Comparison of ENCODE assay signal across 19 cellular contexts in genomic region chr7:132028144-132028920, GRCh38.
DNase-seq lines count a peak whose midpoint lies in the region; ATAC-seq and TF ChIP-seq lines count a peak whose summit lies in the region.
"Had no signal": no experiment of that assay in that cellular context is flagged by ENCODE, and none has a peak within 500 bp of the region (broad histone marks: within the 10 kb centered on the region; RNA-seq: fewer than 3 reads in every experiment).

No MANE protein-coding gene starts in this region.

- TF ChIP-seq CTCF in MCF 10A (IDR thresholded peaks at IDR 0.05; ENCODE audit: unreplicated experiment) (no peak), breast epithelium (IDR thresholded peaks at IDR 0.05) (no peak)
- no peak for TF ChIP-seq CTCF in activated CD8-positive, alpha-beta T cell treated with anti-CD3 and anti-CD28 coated beads for 36 hours (IDR thresholded peaks at IDR 0.05)

- no peak overlapping the region for H3K4me3 Mint-ChIP-seq in MCF 10A (ENCODE audit: unreplicated experiment)
- no peak overlapping the region for H3K4me3 Mint-ChIP-seq in activated CD8-positive, alpha-beta T cell treated with anti-CD3 and anti-CD28 coated beads for 36 hours
- no peak overlapping the region for H3K4me3 Mint-ChIP-seq in activated T-cell treated with anti-CD3 and anti-CD28 coated beads, Interleukin-2, amount 50 U/mL, for 4 hours

- no peaks in the 10 kb centered on the region for H3K9me3 Mint-ChIP-seq in MCF 10A (ENCODE audit: unreplicated experiment)
- H3K9me3 Mint-ChIP-seq in activated CD8-positive, alpha-beta T cell treated with anti-CD3 and anti-CD28 coated beads for 36 hours = no peaks in the 10 kb centered on the region
- H3K9me3 Mint-ChIP-seq in activated T-cell treated with anti-CD3 and anti-CD28 coated beads, Interleukin-2, amount 50 U/mL, for 4 hours = peaks cover 8% of the 10 kb centered on the region

- H3K4me3 ChIP-seq in breast epithelium = no peak overlapping the region
- H3K4me3 ChIP-seq: MG63 had no signal

- DNase-seq in MCF 10A (ENCODE audit: unreplicated experiment) (peak; percentile 60), breast epithelium (ENCODE audit: low spot score in 2 of 2) (no peak), RPMI7951 (ENCODE audit: low read depth) (peak; percentile 11), epithelial cell of prostate (ENCODE audit: low read depth, low spot score) (peak; percentile 34)
- no peak for DNase-seq in activated naive CD4-positive, alpha-beta T cell (lab: John Stamatoyannopoulos, UW)
- DNase-seq in activated CD8-positive, alpha-beta T cell treated with anti-CD3 and anti-CD28 coated beads for 36 hours = no peak
- no peak for DNase-seq in activated T-cell treated with anti-CD3 and anti-CD28 coated beads, Interleukin-2, amount 50 U/mL, for 4 hours
- DNase-seq: 8988T, COR-L47, DMS 273 treated with DMSO at 0.1 percent for 48 hours, GOT3, IMR-90, MG63, NCI-H1092, NCI-H1436 treated with DMSO at 0.1 percent for 48 hours, NCI-H2029, NCI-H345, NCI-H524 treated with DMSO at 0.1 percent for 48 hours had no signal

- H3K27me3 Mint-ChIP-seq in MCF 10A (ENCODE audit: insufficient read depth, unreplicated experiment) = no peaks in the 10 kb centered on the region
- no peaks in the 10 kb centered on the region for H3K27me3 Mint-ChIP-seq in activated CD8-positive, alpha-beta T cell treated with anti-CD3 and anti-CD28 coated beads for 36 hours
- no peaks in the 10 kb centered on the region for H3K27me3 Mint-ChIP-seq in activated T-cell treated with anti-CD3 and anti-CD28 coated beads, Interleukin-2, amount 50 U/mL, for 4 hours (ENCODE audit: low read depth)

- POLR2A ChIA-PET in MCF 10A (lab: Yijun Ruan, JAX) = interaction anchor here (0.6 kb wide), 1 partner anchor 29 kb away, joined by 3 read pairs; no protein-coding TSS in a partner anchor
- POLR2A ChIA-PET in activated CD8-positive, alpha-beta T cell treated with anti-CD3 and anti-CD28 coated beads for 36 hours (lab: Charles Lee) = no interaction called here

- H3K36me3 ChIP-seq in breast epithelium = no peaks in the 10 kb centered on the region
- H3K36me3 ChIP-seq: MG63 had no signal

- no peaks in the 10 kb centered on the region for H3K4me1 Mint-ChIP-seq in MCF 10A (ENCODE audit: insufficient read depth, unreplicated experiment)
- H3K4me1 Mint-ChIP-seq in activated CD8-positive, alpha-beta T cell treated with anti-CD3 and anti-CD28 coated beads for 36 hours (ENCODE audit: low read depth) = no peaks in the 10 kb centered on the region
- no peaks in the 10 kb centered on the region for H3K4me1 Mint-ChIP-seq in activated T-cell treated with anti-CD3 and anti-CD28 coated beads, Interleukin-2, amount 50 U/mL, for 4 hours (ENCODE audit: low read depth)

- no peak overlapping the region for H3K27ac Mint-ChIP-seq in MCF 10A (ENCODE audit: low read depth, unreplicated experiment)
- H3K27ac Mint-ChIP-seq in activated CD8-positive, alpha-beta T cell treated with anti-CD3 and anti-CD28 coated beads for 36 hours = no peak overlapping the region

- H3K4me1 ChIP-seq in breast epithelium = no peaks in the 10 kb centered on the region

- intact Hi-C loops in MCF 10A (cut with micrococcal nuclease) (no loop called here), breast epithelium (cut with DNase I; ENCODE audit: low total_unique reads) (no loop called here)
- intact Hi-C loops in activated CD8-positive, alpha-beta T cell treated with anti-CD3 and anti-CD28 coated beads for 36 hours (cut with micrococcal nuclease) = no loop called here

- H3K27ac ChIP-seq in breast epithelium (no peak overlapping the region), epithelial cell of prostate (no peak overlapping the region)

- no peaks in the 10 kb centered on the region for H3K9me3 ChIP-seq in breast epithelium
- H3K9me3 ChIP-seq: MG63 had no signal

- TF ChIP-seq POLR2A in breast epithelium (IDR thresholded peaks at IDR 0.05) = no peak

- CTCF ChIA-PET in MCF 10A (lab: Yijun Ruan, JAX) = interaction anchor here (0.6 kb wide), 1 partner anchor 13 kb away, joined by 3 read pairs; no protein-coding TSS in a partner anchor
- CTCF ChIA-PET in activated CD8-positive, alpha-beta T cell treated with anti-CD3 and anti-CD28 coated beads for 36 hours (lab: Charles Lee) = no interaction called here

- no TSS peak for BruUV-seq in MCF 10A (replicated peaks; lab: Mats Ljungman, UMichigan)

- H3K36me3 Mint-ChIP-seq in MCF 10A (ENCODE audit: insufficient read depth, unreplicated experiment) = no peaks in the 10 kb centered on the region
- no peaks in the 10 kb centered on the region for H3K36me3 Mint-ChIP-seq in activated CD8-positive, alpha-beta T cell treated with anti-CD3 and anti-CD28 coated beads for 36 hours (ENCODE audit: low read depth)
- H3K36me3 Mint-ChIP-seq in activated T-cell treated with anti-CD3 and anti-CD28 coated beads, Interleukin-2, amount 50 U/mL, for 4 hours (ENCODE audit: insufficient read depth) = no peaks in the 10 kb centered on the region

- H3K27me3 ChIP-seq in breast epithelium = no peaks in the 10 kb centered on the region
- H3K27me3 ChIP-seq: MG63 had no signal

- ATAC-seq in HG03354 (IDR thresholded peaks at IDR 0.05; ENCODE audit: poor library complexity, severe bottlenecking, unreplicated experiment) = no peak
- ATAC-seq in activated CD8-positive, alpha-beta T cell treated with anti-CD3 and anti-CD28 coated beads for 36 hours = no peak
- ATAC-seq in activated T-cell treated with anti-CD3 and anti-CD28 coated beads, Interleukin-2, amount 50 U/mL, for 4 hours = no peak

Comparison
In these comparisons a context has a peak if more than half of its experiments do, and no peak if none do; other contexts are left out.
1. DNase-seq: peak in MCF 10A (single experiment), RPMI7951 (single experiment) and epithelial cell of prostate (single experiment); none in breast epithelium (0 of 2), activated naive CD4-positive, alpha-beta T cell (0 of 4), activated CD8-positive, alpha-beta T cell treated with anti-CD3 and anti-CD28 coated beads for 36 hours (single experiment) and activated T-cell treated with anti-CD3 and anti-CD28 coated beads, Interleukin-2, amount 50 U/mL, for 4 hours (single experiment).